In the genomic region with DNA sequence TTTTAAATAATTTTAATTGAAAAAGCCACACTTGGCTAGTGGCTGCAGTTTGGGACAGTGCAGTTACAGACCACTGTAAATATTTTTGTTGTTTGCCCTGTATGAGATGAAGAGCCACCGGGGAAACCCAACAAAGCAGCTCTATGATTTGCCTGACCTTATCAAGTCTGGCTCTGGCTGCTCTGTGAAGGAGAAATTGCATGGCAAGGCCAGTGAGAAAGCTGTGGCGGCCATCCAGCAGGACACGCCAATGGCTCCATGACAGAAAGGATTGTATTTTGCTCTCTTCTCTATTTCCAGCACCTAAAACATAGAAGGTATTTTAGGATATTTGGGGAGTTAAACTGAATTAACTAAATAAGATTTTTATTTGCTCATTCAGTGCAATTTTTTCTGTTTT, we compare ENCODE assay signal across 21 cellular contexts.
"Had no signal": no experiment of that assay in that cellular context is flagged by ENCODE, and none has a peak within 500 bp of the region (broad histone marks: within the 10 kb centered on the region; RNA-seq: fewer than 3 reads in every experiment).

No MANE protein-coding gene starts in this region.

- H3K4me3 ChIP-seq: ascending aorta, body of pancreas, Peyer's patch had no signal

- H3K9me3 ChIP-seq: ascending aorta, body of pancreas, Peyer's patch had no signal

- H3K4me1 ChIP-seq: ascending aorta, body of pancreas, Peyer's patch had no signal

- H3K27me3 ChIP-seq: ascending aorta, body of pancreas, Peyer's patch had no signal

- DNase-seq: activated CD4-positive, alpha-beta T cell treated with anti-CD3 and anti-CD28 coated beads for 4 hours; activated CD8-positive, alpha-beta memory T cell treated with anti-CD3 and anti-CD28 coated beads, Interleukin-2, amount 50 U/mL, for 4 hours; activated CD8-positive, alpha-beta T cell treated with anti-CD3 and anti-CD28 coated beads for 36 hours; activated gamma-delta T cell treated with Interleukin-2 at 50 U/mL for 16 hours; activated naive CD4-positive, alpha-beta T cell treated with anti-CD3 and anti-CD28 coated beads, Interleukin-2, amount 50 U/mL, for 16 hours; activated naive CD8-positive, alpha-beta T cell treated with anti-CD3 and anti-CD28 coated beads, Interleukin-2, amount 10 ng/mL, durations not matched to agents 7 days and 5 days; activated T-cell treated with anti-CD3 and anti-CD28 coated beads, Interleukin-2, amount 50 U/mL, for 72 hours; body of pancreas; Karpas-422; MM.1S; NCI-H1105; NCI-H1436; NCI-H1694 treated with DMSO at 0.1 percent for 48 hours; NCI-H2029 treated with DMSO at 0.1 percent for 48 hours; NCI-H446; NCI-H524; Peyer's patch; SHP77 treated with DMSO at 0.1 percent for 48 hours had no signal

- H3K27ac ChIP-seq: ascending aorta, body of pancreas, Peyer's patch, RWPE1 had no signal

- ATAC-seq: activated CD4-positive, CD25-positive, alpha-beta regulatory T cell treated with anti-CD3 and anti-CD28 coated beads, Interleukin-2, amount 50 U/mL, for 24 hours; activated CD8-positive, alpha-beta T cell treated with anti-CD3 and anti-CD28 coated beads for 36 hours; activated T-cell treated with anti-CD3 and anti-CD28 coated beads, Interleukin-2, amount 50 U/mL, for 72 hours; body of pancreas had no signal

- H3K36me3 ChIP-seq: ascending aorta, Peyer's patch had no signal
